26 cellular contexts compared by ENCODE assay signal in genomic region chr1:51981555-51981954, GRCh38. TPM values are rescaled to one million over a fixed set of nuclear protein-coding genes. Genes with fewer than 3 reads are reported as not detected.
"Had no signal": no experiment of that assay in that cellular context is flagged by ENCODE, and none has a peak within 500 bp of the region (broad histone marks: within the 10 kb centered on the region; RNA-seq: fewer than 3 reads in every experiment).

No MANE protein-coding gene starts in this region.

- H3K36me3 ChIP-seq: left ventricle myocardium inferior, pancreas, prostate gland, sigmoid colon, spleen, suprapubic skin, thoracic aorta, tibial artery, uterus had no signal

- DNase-seq: hypothalamus; immature natural killer cell; left ventricle myocardium inferior; midbrain; mucosa of descending colon; naive thymus-derived CD4-positive, alpha-beta T cell; nucleus accumbens; pancreas; posterior cingulate gyrus; retina; right cardiac atrium; sigmoid colon; small intestine; spleen; stimulated activated CD4-positive, alpha-beta T cell treated with anti-CD3 and anti-CD28 coated beads, Interleukin-4, amount 100 ng/mL, for 24 hours; stimulated activated naive CD4-positive, alpha-beta T cell; tibial artery; uterus had no signal

- H3K4me1 ChIP-seq: left ventricle myocardium inferior, pancreas, prostate gland, sigmoid colon, spleen, suprapubic skin, tibial artery, uterus had no signal

- ATAC-seq: mucosa of descending colon; naive thymus-derived CD4-positive, alpha-beta T cell; natural killer cell treated with Interleukin-12 subunit alpha and Interleukin-12 subunit beta and Interleukin-15 and Interleukin-18, amount 100 ng/mL, for 72 hours; pancreas; right cardiac atrium; stimulated activated effector memory CD8-positive, alpha-beta T cell treated with anti-CD3 and anti-CD28 coated beads, Interleukin-12 subunit alpha, Interleukin-12 subunit beta, amount 100 ng/mL, for 72 hours had no signal

- H3K4me3 ChIP-seq: left ventricle myocardium inferior, lung, mucosa of descending colon, pancreas, prostate gland, sigmoid colon, spleen, suprapubic skin, thoracic aorta, tibial artery, uterus had no signal

- H3K27me3 ChIP-seq: pancreas, sigmoid colon, spleen, suprapubic skin, tibial artery, uterus had no signal

- FAIRE-seq: islet of Langerhans, pancreas, small intestine had no signal

- H3K27ac ChIP-seq: left ventricle myocardium inferior, pancreas, prostate gland, sigmoid colon, spleen, suprapubic skin, thoracic aorta, tibial artery, uterus had no signal

- H3K9me3 ChIP-seq: left ventricle myocardium inferior, mucosa of descending colon, pancreas, prostate gland, sigmoid colon, spleen, suprapubic skin, thoracic aorta, tibial artery, uterus had no signal

RNA-seq across cellular contexts. Expression of gene RAB3B, which starts 8.9 kb away (rescaled TPM):
- total RNA-seq: left ventricle myocardium inferior, mesenteric fat pad, thoracic aorta had no signal
- polyA plus RNA-seq: immature natural killer cell; naive thymus-derived CD4-positive, alpha-beta T cell had no signal
